In genomic region chr9:77672183-77672582, GRCh38 we compare ENCODE assay signal across 35 cellular contexts. TPM values are rescaled to one million over a fixed set of nuclear protein-coding genes. Genes with fewer than 3 reads are reported as not detected.
"Had no signal": no experiment of that assay in that cellular context is flagged by ENCODE, and none has a peak within 500 bp of the region (broad histone marks: within the 10 kb centered on the region; RNA-seq: fewer than 3 reads in every experiment).

No MANE protein-coding gene starts in this region.

- H3K9me3 Mint-ChIP-seq: activated B cell treated with CpG ODN at 0.5 μM for 24 hours; activated CD4-positive, alpha-beta memory T cell treated with anti-CD3 and anti-CD28 coated beads, Interleukin-2, amount 10 ng/mL, durations not matched to agents 7 days and 5 days; activated CD4-positive, alpha-beta T cell treated with anti-CD3 and anti-CD28 coated beads, Interleukin-2, amount 10 ng/mL, durations not matched to agents 7 days and 5 days; activated naive CD4-positive, alpha-beta T cell treated with anti-CD3 and anti-CD28 coated beads, Interleukin-2, amount 50 U/mL, for 72 hours; activated naive CD8-positive, alpha-beta T cell treated with anti-CD3 and anti-CD28 coated beads for 36 hours; activated T-cell treated with anti-CD3 and anti-CD28 coated beads, Interleukin-2, amount 50 U/mL, for 24 hours; activated T-helper 2 cell treated with anti-CD3 and anti-CD28 coated beads, Interferon-gamma antibody, Interleukin-2, Interleukin-4, amounts not matched to agents 10 μg/mL and 5 μg/mL and 100 μg/mL, durations not matched to agents 14 hours and 24 hours and 36 hours; brain; central memory CD8-positive, alpha-beta T cell; T-helper 1 cell treated with Interleukin-12 subunit alpha and Interleukin-12 subunit beta and Interleukin-4 antibody, amounts not matched to agents 30 μg/mL and 1 μg/mL, for 36 hours; T-helper 2 cell treated with Interferon-gamma antibody and Interleukin-4, amounts not matched to agents 5 μg/mL and 100 μg/mL, for 36 hours had no signal

- H3K4me1 Mint-ChIP-seq: activated B cell treated with CpG ODN at 0.5 μM for 24 hours; activated CD4-positive, alpha-beta memory T cell treated with anti-CD3 and anti-CD28 coated beads, Interleukin-2, amount 10 ng/mL, durations not matched to agents 7 days and 5 days; activated CD4-positive, alpha-beta T cell treated with anti-CD3 and anti-CD28 coated beads, Interleukin-2, amount 10 ng/mL, durations not matched to agents 7 days and 5 days; activated CD8-positive, alpha-beta memory T cell treated with anti-CD3 and anti-CD28 coated beads, Interleukin-2, amount 10 ng/mL, durations not matched to agents 7 days and 5 days; activated naive CD8-positive, alpha-beta T cell treated with anti-CD3 and anti-CD28 coated beads for 36 hours; central memory CD8-positive, alpha-beta T cell had no signal

- H3K9me3 ChIP-seq: adrenal gland, ascending aorta had no signal

- H3K4me1 ChIP-seq: adrenal gland, ascending aorta had no signal

- H3K27ac Mint-ChIP-seq: activated B cell treated with CpG ODN at 0.5 μM for 24 hours; activated CD4-positive, alpha-beta memory T cell treated with anti-CD3 and anti-CD28 coated beads, Interleukin-2, amount 10 ng/mL, durations not matched to agents 7 days and 5 days; activated CD4-positive, alpha-beta T cell treated with anti-CD3 and anti-CD28 coated beads, Interleukin-2, amount 10 ng/mL, durations not matched to agents 7 days and 5 days; activated CD8-positive, alpha-beta memory T cell treated with anti-CD3 and anti-CD28 coated beads, Interleukin-2, amount 10 ng/mL, durations not matched to agents 7 days and 5 days; activated CD8-positive, alpha-beta T cell treated with anti-CD3 and anti-CD28 coated beads, Interleukin-2, amount 10 ng/mL, durations not matched to agents 7 days and 5 days; activated naive CD4-positive, alpha-beta T cell treated with anti-CD3 and anti-CD28 coated beads, Interleukin-2, amount 50 U/mL, for 72 hours; activated naive CD8-positive, alpha-beta T cell treated with anti-CD3 and anti-CD28 coated beads for 36 hours; activated T-cell treated with anti-CD3 and anti-CD28 coated beads, Interleukin-2, amount 50 U/mL, for 24 hours; activated T-helper 2 cell treated with anti-CD3 and anti-CD28 coated beads, Interferon-gamma antibody, Interleukin-2, Interleukin-4, amounts not matched to agents 10 μg/mL and 5 μg/mL and 100 μg/mL, durations not matched to agents 14 hours and 24 hours and 36 hours; brain; T-helper 1 cell treated with Interleukin-12 subunit alpha and Interleukin-12 subunit beta and Interleukin-4 antibody, amounts not matched to agents 30 μg/mL and 1 μg/mL, for 36 hours; T-helper 2 cell treated with Interferon-gamma antibody and Interleukin-4, amounts not matched to agents 5 μg/mL and 100 μg/mL, for 36 hours had no signal

- H3K27ac ChIP-seq: adrenal gland, ascending aorta, cardiac muscle cell, VCaP had no signal

- H3K4me3 ChIP-seq: adrenal gland, ascending aorta, cardiac muscle cell had no signal

- H3K36me3 Mint-ChIP-seq: activated CD8-positive, alpha-beta memory T cell treated with anti-CD3 and anti-CD28 coated beads, Interleukin-2, amount 10 ng/mL, durations not matched to agents 7 days and 5 days; activated naive CD4-positive, alpha-beta T cell treated with anti-CD3 and anti-CD28 coated beads, Interleukin-2, amount 50 U/mL, for 72 hours; activated naive CD8-positive, alpha-beta T cell treated with anti-CD3 and anti-CD28 coated beads for 36 hours; brain had no signal

- H3K4me3 Mint-ChIP-seq: activated B cell treated with CpG ODN at 0.5 μM for 24 hours; activated CD4-positive, alpha-beta memory T cell treated with anti-CD3 and anti-CD28 coated beads, Interleukin-2, amount 10 ng/mL, durations not matched to agents 7 days and 5 days; activated CD4-positive, alpha-beta T cell treated with anti-CD3 and anti-CD28 coated beads, Interleukin-2, amount 10 ng/mL, durations not matched to agents 7 days and 5 days; activated CD8-positive, alpha-beta memory T cell treated with anti-CD3 and anti-CD28 coated beads, Interleukin-2, amount 10 ng/mL, durations not matched to agents 7 days and 5 days; activated CD8-positive, alpha-beta T cell treated with anti-CD3 and anti-CD28 coated beads, Interleukin-2, amount 10 ng/mL, durations not matched to agents 7 days and 5 days; activated naive CD8-positive, alpha-beta T cell treated with anti-CD3 and anti-CD28 coated beads for 36 hours; activated T-cell treated with anti-CD3 and anti-CD28 coated beads, Interleukin-2, amount 50 U/mL, for 24 hours; brain; central memory CD8-positive, alpha-beta T cell; T-helper 1 cell treated with Interleukin-12 subunit alpha and Interleukin-12 subunit beta and Interleukin-4 antibody, amounts not matched to agents 30 μg/mL and 1 μg/mL, for 36 hours; T-helper 2 cell treated with Interferon-gamma antibody and Interleukin-4, amounts not matched to agents 5 μg/mL and 100 μg/mL, for 36 hours had no signal

- H3K27me3 Mint-ChIP-seq: activated CD4-positive, alpha-beta T cell treated with anti-CD3 and anti-CD28 coated beads, Interleukin-2, amount 10 ng/mL, durations not matched to agents 7 days and 5 days; activated CD8-positive, alpha-beta memory T cell treated with anti-CD3 and anti-CD28 coated beads, Interleukin-2, amount 10 ng/mL, durations not matched to agents 7 days and 5 days; activated naive CD8-positive, alpha-beta T cell treated with anti-CD3 and anti-CD28 coated beads for 36 hours; activated T-cell treated with anti-CD3 and anti-CD28 coated beads, Interleukin-2, amount 50 U/mL, for 24 hours; central memory CD8-positive, alpha-beta T cell had no signal

- DNase-seq: activated B cell treated with CpG ODN at 0.5 μM for 24 hours; activated CD4-positive, alpha-beta memory T cell treated with anti-CD3 and anti-CD28 coated beads, Interleukin-2, amount 10 ng/mL, durations not matched to agents 7 days and 5 days; activated CD4-positive, alpha-beta T cell treated with anti-CD3 and anti-CD28 coated beads for 48 hours; activated CD4-positive, alpha-beta T cell treated with anti-CD3 and anti-CD28 coated beads, Interleukin-2, amount 10 ng/mL, durations not matched to agents 7 days and 5 days; activated CD4-positive, alpha-beta T cell treated with anti-CD3 and anti-CD28 coated beads, Interleukin-2, amount 50 U/mL, for 48 hours; activated CD4-positive, CD25-positive, alpha-beta regulatory T cell treated with anti-CD3 and anti-CD28 coated beads, Interleukin-2, amount 50 U/mL, for 72 hours; activated CD8-positive, alpha-beta memory T cell treated with anti-CD3 and anti-CD28 coated beads for 24 hours; activated CD8-positive, alpha-beta memory T cell treated with anti-CD3 and anti-CD28 coated beads, Interleukin-2, amount 10 ng/mL, durations not matched to agents 7 days and 5 days; activated CD8-positive, alpha-beta memory T cell treated with anti-CD3 and anti-CD28 coated beads, Interleukin-2, amount 50 U/mL, for 48 hours; activated CD8-positive, alpha-beta T cell treated with anti-CD3 and anti-CD28 coated beads, Interleukin-2, amount 10 ng/mL, durations not matched to agents 7 days and 5 days; activated effector memory CD4-positive, alpha-beta T cell treated with Interleukin-2 at 50 U/mL for 16 hours; activated gamma-delta T cell; activated naive CD4-positive, alpha-beta T cell treated with anti-CD3 and anti-CD28 coated beads, Interleukin-2, amount 50 U/mL, for 16 hours; activated naive CD4-positive, alpha-beta T cell treated with Interleukin-2 at 50 U/mL for 16 hours; activated naive CD8-positive, alpha-beta T cell treated with anti-CD3 and anti-CD28 coated beads for 36 hours; activated T-cell treated with anti-CD3 and anti-CD28 coated beads, Interleukin-2, amount 50 U/mL, for 24 hours; activated T-cell treated with anti-CD3 and anti-CD28 coated beads, Interleukin-2, amount 50 U/mL, for 48 hours; adrenal gland; amniotic stem cell; anterior cingulate cortex; caudate nucleus; cerebellar nuclear complex; T-helper 1 cell; T-helper 2 cell; T-helper 9 cell had no signal

- H3K27me3 ChIP-seq: adrenal gland, ascending aorta, cardiac muscle cell had no signal

- H3K36me3 ChIP-seq: adrenal gland, ascending aorta, cardiac muscle cell had no signal

- ATAC-seq: activated CD8-positive, alpha-beta memory T cell treated with anti-CD3 and anti-CD28 coated beads, Interleukin-2, amount 10 ng/mL, durations not matched to agents 7 days and 5 days; activated CD8-positive, alpha-beta T cell treated with anti-CD3 and anti-CD28 coated beads, Interleukin-2, amount 10 ng/mL, durations not matched to agents 7 days and 5 days; activated naive CD4-positive, alpha-beta T cell treated with anti-CD3 and anti-CD28 coated beads, Interleukin-2, amount 50 U/mL, for 72 hours had no signal

RNA-seq across cellular contexts. Expression of gene GNA14, which starts 24.1 kb away (rescaled TPM):
- total RNA-seq: activated B cell treated with CpG ODN at 0.5 μM for 24 hours; activated CD4-positive, alpha-beta memory T cell treated with anti-CD3 and anti-CD28 coated beads, Interleukin-2, amount 10 ng/mL, durations not matched to agents 7 days and 5 days; activated CD4-positive, alpha-beta T cell treated with anti-CD3 and anti-CD28 coated beads, Interleukin-2, amount 10 ng/mL, durations not matched to agents 7 days and 5 days; activated CD8-positive, alpha-beta memory T cell treated with anti-CD3 and anti-CD28 coated beads, Interleukin-2, amount 10 ng/mL, durations not matched to agents 7 days and 5 days; activated CD8-positive, alpha-beta T cell treated with anti-CD3 and anti-CD28 coated beads, Interleukin-2, amount 10 ng/mL, durations not matched to agents 7 days and 5 days; activated naive CD8-positive, alpha-beta T cell treated with anti-CD3 and anti-CD28 coated beads for 36 hours; bronchial epithelial cell had no signal
